8 cellular contexts compared by ENCODE assay signal in genomic region chr19:19202707-19203011, GRCh38. TPM values are rescaled to one million over a fixed set of nuclear protein-coding genes. Genes with fewer than 3 reads are reported as not detected.
DNase-seq lines count a peak whose midpoint lies in the region; ATAC-seq and TF ChIP-seq lines count a peak whose summit lies in the region.

No MANE protein-coding gene starts in this region.

- POLR2A ChIA-PET in activated CD8-positive, alpha-beta T cell treated with anti-CD3 and anti-CD28 coated beads for 36 hours (lab: Charles Lee), result interaction anchor here (1.0 to 3.2 kb wide), 3 partner anchors 10 to 250 kb away, joined by 3 to 40 read pairs (median 3); partner anchors contain the start of genes BORCS8 and RFXANK

- H3K9me3 Mint-ChIP-seq in activated naive CD4-positive, alpha-beta T cell treated with anti-CD3 and anti-CD28 coated beads, Interleukin-2, amount 10 ng/mL, durations not matched to agents 7 days and 5 days, result peaks cover 10% of the 10 kb centered on the region
- no peaks in the 10 kb centered on the region for H3K9me3 Mint-ChIP-seq in activated CD8-positive, alpha-beta T cell treated with anti-CD3 and anti-CD28 coated beads for 36 hours

- H3K27ac Mint-ChIP-seq in activated naive CD4-positive, alpha-beta T cell treated with anti-CD3 and anti-CD28 coated beads, Interleukin-2, amount 10 ng/mL, durations not matched to agents 7 days and 5 days, result peak overlapping the region; percentile 90
- H3K27ac Mint-ChIP-seq in activated CD8-positive, alpha-beta T cell treated with anti-CD3 and anti-CD28 coated beads for 36 hours, result peak overlapping the region; percentile 91

- intact Hi-C loops in activated CD8-positive, alpha-beta T cell treated with anti-CD3 and anti-CD28 coated beads for 36 hours (cut with micrococcal nuclease), result no loop called here

- H3K9ac ChIP-seq in iPS-18a (ENCODE audit: low read length) (peak overlapping the region; percentile 79), subcutaneous abdominal adipose tissue (ENCODE audit: low read length in 5 of 5) (peak overlapping the region; percentile 77 to 86 (median 81))

- H3K27me3 ChIP-seq in iPS-18a (ENCODE audit: control insufficient read depth, insufficient read depth, low read length) (peaks cover 38% of the 10 kb centered on the region), subcutaneous abdominal adipose tissue (ENCODE audit: control insufficient read depth in 5 of 5, insufficient read depth in 4 of 5, low read length in 5 of 5) (peaks cover 0 to 14% (median 9%) of the 10 kb centered on the region in 5 donors)

- peaks cover 14% of the 10 kb centered on the region for H3K36me3 ChIP-seq in iPS-18a (ENCODE audit: control insufficient read depth, low read depth, low read length)
- H3K36me3 ChIP-seq in subcutaneous abdominal adipose tissue (ENCODE audit: control insufficient read depth in 5 of 5, insufficient read depth in 5 of 5, low read length in 5 of 5), result peaks cover 0 to 36% (median 26%) of the 10 kb centered on the region in 5 donors

- ATAC-seq in activated CD8-positive, alpha-beta T cell treated with anti-CD3 and anti-CD28 coated beads for 36 hours, result no peak

- TF ChIP-seq CTCF in activated CD8-positive, alpha-beta T cell treated with anti-CD3 and anti-CD28 coated beads for 36 hours (IDR thresholded peaks at IDR 0.05), result no peak

- H3K4me1 ChIP-seq in iPS-18a (ENCODE audit: control insufficient read depth, low read depth, low read length), result peaks cover 7% of the 10 kb centered on the region
- H3K4me1 ChIP-seq in subcutaneous abdominal adipose tissue (ENCODE audit: control insufficient read depth in 5 of 5, insufficient read depth in 5 of 5, low read length in 5 of 5), result peaks cover 3 to 14% (median 11%) of the 10 kb centered on the region in 5 donors

- peaks cover 49% of the 10 kb centered on the region for H3K4me1 Mint-ChIP-seq in activated naive CD4-positive, alpha-beta T cell treated with anti-CD3 and anti-CD28 coated beads, Interleukin-2, amount 10 ng/mL, durations not matched to agents 7 days and 5 days
- H3K4me1 Mint-ChIP-seq in activated CD8-positive, alpha-beta T cell treated with anti-CD3 and anti-CD28 coated beads for 36 hours (ENCODE audit: low read depth), result peaks cover 20% of the 10 kb centered on the region

- no peaks in the 10 kb centered on the region for H3K9me3 ChIP-seq in iPS-18a (ENCODE audit: control insufficient read depth, low read depth, low read length)
- no peaks in the 10 kb centered on the region for H3K9me3 ChIP-seq in subcutaneous abdominal adipose tissue (ENCODE audit: control insufficient read depth in 5 of 5, low read length in 5 of 5)

- peak overlapping the region; percentile 88 for H3K4me3 Mint-ChIP-seq in activated naive CD4-positive, alpha-beta T cell treated with anti-CD3 and anti-CD28 coated beads, Interleukin-2, amount 10 ng/mL, durations not matched to agents 7 days and 5 days
- H3K4me3 Mint-ChIP-seq in activated CD8-positive, alpha-beta T cell treated with anti-CD3 and anti-CD28 coated beads for 36 hours, result peak overlapping the region; percentile 94

- peaks cover 19% of the 10 kb centered on the region for H3K27me3 Mint-ChIP-seq in activated naive CD4-positive, alpha-beta T cell treated with anti-CD3 and anti-CD28 coated beads, Interleukin-2, amount 10 ng/mL, durations not matched to agents 7 days and 5 days
- no peaks in the 10 kb centered on the region for H3K27me3 Mint-ChIP-seq in activated CD8-positive, alpha-beta T cell treated with anti-CD3 and anti-CD28 coated beads for 36 hours

- DNase-seq in activated naive CD4-positive, alpha-beta T cell treated with anti-CD3 and anti-CD28 coated beads, Interleukin-2, amount 10 ng/mL, durations not matched to agents 7 days and 5 days, result no peak
- no peak for DNase-seq in activated naive CD4-positive, alpha-beta T cell treated with Interleukin-2 at 50 U/mL for 16 hours
- DNase-seq in activated CD8-positive, alpha-beta T cell treated with anti-CD3 and anti-CD28 coated beads for 36 hours, result peak; percentile 35
- DNase-seq in HCEC 1CT (no peak), NOMO-1 (lab: John Stamatoyannopoulos, UW; ENCODE audit: unreplicated experiment in 2 of 2) (no peak), A172 (ENCODE audit: low spot score) (no peak)

- no peak overlapping the region for H3K27ac ChIP-seq in iPS-18a (ENCODE audit: low read length)
- H3K27ac ChIP-seq in subcutaneous abdominal adipose tissue (ENCODE audit: low read depth, low read length), result peak overlapping the region; percentile 87

- peaks cover 24% of the 10 kb centered on the region for H3K36me3 Mint-ChIP-seq in activated naive CD4-positive, alpha-beta T cell treated with anti-CD3 and anti-CD28 coated beads, Interleukin-2, amount 10 ng/mL, durations not matched to agents 7 days and 5 days
- H3K36me3 Mint-ChIP-seq in activated CD8-positive, alpha-beta T cell treated with anti-CD3 and anti-CD28 coated beads for 36 hours (ENCODE audit: low read depth), result peaks cover 31% of the 10 kb centered on the region

- H3K4me3 ChIP-seq in iPS-18a (ENCODE audit: low read length) (peak overlapping the region; percentile 80), subcutaneous abdominal adipose tissue (ENCODE audit: low read depth in 1 of 5, low read length in 5 of 5) (peak overlapping the region; percentile 65 to 87 (median 81))

- CTCF ChIA-PET in activated naive CD4-positive, alpha-beta T cell treated with anti-CD3 and anti-CD28 coated beads, Interleukin-2, amount 10 ng/mL, durations not matched to agents 7 days and 5 days (lab: Charles Lee), result no interaction called here
- CTCF ChIA-PET in activated CD8-positive, alpha-beta T cell treated with anti-CD3 and anti-CD28 coated beads for 36 hours (lab: Charles Lee), result interaction anchor here (1.3 to 2.1 kb wide), 7 partner anchors 10 to 288 kb away, joined by 3 to 8 read pairs (median 6); no protein-coding TSS in a partner anchor

RNA-seq across cellular contexts. Expression of gene NR2C2AP, which starts 0.6 kb away (rescaled TPM):
- total RNA-seq in activated CD8-positive, alpha-beta T cell treated with anti-CD3 and anti-CD28 coated beads for 36 hours, result 10 to 100 TPM; 37.8 to 40.0 TPM
- total RNA-seq in A172 (2014; rRNA removed; shearing (Covaris generic)), result 30.3 and 30.6 TPM in 2 replicates

RNA-seq across cellular contexts. Expression of gene NCAN, which starts 9.1 kb away (rescaled TPM):
- total RNA-seq in activated CD8-positive, alpha-beta T cell treated with anti-CD3 and anti-CD28 coated beads for 36 hours, result not detected
- not detected in 2 replicates for total RNA-seq in A172 (2014; rRNA removed; shearing (Covaris generic))

RNA-seq across cellular contexts. Expression of gene RFXANK, which starts 10.6 kb away (rescaled TPM):
- 10 to 100 TPM; 61.4 to 68.5 TPM for total RNA-seq in activated CD8-positive, alpha-beta T cell treated with anti-CD3 and anti-CD28 coated beads for 36 hours
- total RNA-seq in A172 (2014; rRNA removed; shearing (Covaris generic)), result 122 TPM in 2 replicates

RNA-seq across cellular contexts. Expression of gene BORCS8, which starts 10.7 kb away (rescaled TPM):
- total RNA-seq in activated CD8-positive, alpha-beta T cell treated with anti-CD3 and anti-CD28 coated beads for 36 hours, result 10 to 100 TPM; 20.8 to 22.2 TPM
- total RNA-seq in A172 (2014; rRNA removed; shearing (Covaris generic)), result 22.0 and 25.6 TPM in 2 replicates

RNA-seq across cellular contexts. Expression of gene MEF2B, which starts 32.6 kb away (rescaled TPM):
- 1 to 10 TPM; 1.4 to 2.6 TPM for total RNA-seq in activated CD8-positive, alpha-beta T cell treated with anti-CD3 and anti-CD28 coated beads for 36 hours
- not detected in 2 replicates for total RNA-seq in A172 (2014; rRNA removed; shearing (Covaris generic))
